In genomic region chr9:33995449-33995848, GRCh38 we compare ENCODE assay signal across 18 cellular contexts. TPM values are rescaled to one million over a fixed set of nuclear protein-coding genes. Genes with fewer than 3 reads are reported as not detected.
DNase-seq lines count a peak whose midpoint lies in the region; ATAC-seq, FAIRE-seq and TF ChIP-seq lines count a peak whose summit lies in the region.
"Had no signal": no experiment of that assay in that cellular context is flagged by ENCODE, and none has a peak within 500 bp of the region (broad histone marks: within the 10 kb centered on the region; RNA-seq: fewer than 3 reads in every experiment).

No MANE protein-coding gene starts in this region.

- H3K4me3 ChIP-seq in foreskin fibroblast (ENCODE audit: low read depth in 1 of 2, low read length in 2 of 2) (no peak overlapping the region), pancreas (no peak overlapping the region)
- H3K4me3 ChIP-seq: BLaER1 treated with 17β-estradiol and CSF1 and Interleukin-3, amounts not matched to agents 10 nM and 100 nM; GM23248; HAP-1 had no signal

- H3K27me3 ChIP-seq in pancreas = no peaks in the 10 kb centered on the region
- H3K27me3 ChIP-seq: BLaER1 treated with 17β-estradiol and CSF1 and Interleukin-3, amounts not matched to agents 10 nM and 100 nM had no signal

- FAIRE-seq in A204.1 (lab: Jason Lieb, UNC) (peak; percentile 97), TTC549 (lab: Jason Lieb, UNC) (peak; percentile 94), pancreas (lab: Jason Lieb, UNC) (peak; percentile 99)
- FAIRE-seq: GM12891, HepG2 had no signal

- no peak for TF ChIP-seq CTCF in foreskin fibroblast (IDR thresholded peaks at IDR 0.05; ENCODE audit: low read depth, low read length)
- TF ChIP-seq CTCF in pancreas (IDR thresholded peaks at IDR 0.05) = no peak

- H3K9me3 ChIP-seq in pancreas = no peaks in the 10 kb centered on the region
- H3K9me3 ChIP-seq: BLaER1 treated with 17β-estradiol and CSF1 and Interleukin-3, amounts not matched to agents 10 nM and 100 nM; HAP-1 had no signal

- no peaks in the 10 kb centered on the region for H3K36me3 ChIP-seq in pancreas

- intact Hi-C loops in pancreas (cut with DNase I) (no loop called here), head of caudate nucleus (cut with DNase I) (no loop called here)

- DNase-seq in foreskin fibroblast = peak; percentile 4 to 24
- no peak for DNase-seq in pancreas
- DNase-seq in germinal center (ENCODE audit: low spot score) = no peak
- no peak for DNase-seq in head of caudate nucleus
- no peak for DNase-seq in NCI-H446 treated with DMSO at 0.1 percent for 48 hours (lab: John Stamatoyannopoulos, UW)
- DNase-seq: 8988T; Calu3; CD8-positive, alpha-beta T cell; DMS53; DND-41; EL; GM23248 had no signal

- H3K27ac ChIP-seq in pancreas = no peak overlapping the region
- H3K27ac ChIP-seq: BLaER1 treated with 17β-estradiol and CSF1 and Interleukin-3, amounts not matched to agents 10 nM and 100 nM; GM23248 had no signal

- no peak for ATAC-seq in pancreas
- ATAC-seq: CD8-positive, alpha-beta T cell; HepG2 had no signal

- H3K4me1 ChIP-seq in pancreas = peaks cover 0 to 10% (median 8%) of the 10 kb centered on the region in 3 donors
- H3K4me1 ChIP-seq: BLaER1 treated with 17β-estradiol and CSF1 and Interleukin-3, amounts not matched to agents 10 nM and 100 nM had no signal

RNA-seq across cellular contexts. Expression of gene UBAP2, which starts 53.2 kb away (rescaled TPM):
- total RNA-seq in pancreas = 10 to 100 TPM; 12.4 to 22.8 (median 15.1) TPM
- 10 to 100 TPM; 10.3 to 11.8 TPM for polyA plus RNA-seq in pancreas

Comparison
In these comparisons a context has a peak if more than half of its experiments do, and no peak if none do; other contexts are left out.
1. DNase-seq: peak in foreskin fibroblast (2 of 2); none in pancreas (0 of 6), germinal center (single experiment), head of caudate nucleus (0 of 42) and NCI-H446 treated with DMSO at 0.1 percent for 48 hours (single experiment).